Comparison of ENCODE assay signal across 11 cellular contexts in genomic region chr3:127001486-127002194, GRCh38. TPM values are rescaled to one million over a fixed set of nuclear protein-coding genes. Genes with fewer than 3 reads are reported as not detected.
DNase-seq lines count a peak whose midpoint lies in the region; ATAC-seq, FAIRE-seq and TF ChIP-seq lines count a peak whose summit lies in the region.
"Had no signal": no experiment of that assay in that cellular context is flagged by ENCODE, and none has a peak within 500 bp of the region (broad histone marks: within the 10 kb centered on the region; RNA-seq: fewer than 3 reads in every experiment).

No MANE protein-coding gene starts in this region.

- 66% methylated on average over 21 of the region's 23 CpGs for WGBS in mesenchymal stem cell
- 93% methylated on average over 23 of the region's 23 CpGs for WGBS in thymus

- H3K4me1 ChIP-seq in mesenchymal stem cell (ENCODE audit: control insufficient read depth, insufficient read depth, low read depth, low read length) (peaks cover 62% of the 10 kb centered on the region), thymus (ENCODE audit: control insufficient read depth, insufficient read depth, low read length) (no peaks in the 10 kb centered on the region), mucosa of descending colon (ENCODE audit: low read depth) (peaks cover 7% of the 10 kb centered on the region)

- ATAC-seq in GM21526 (IDR thresholded peaks at IDR 0.05; ENCODE audit: low FRiP score, unreplicated experiment) (no peak), mucosa of descending colon (no peak)

- peak overlapping the region; percentile 20 for H3K4me2 ChIP-seq in mesenchymal stem cell (ENCODE audit: low read length, poor library complexity, severe bottlenecking)

- in situ Hi-C loops in brain microvascular endothelial cell (cut with HindIII; ENCODE audit: low pct_ligation_motif_present, low sequenced_read_pairs) = no loop called here

- peak overlapping the region; percentile 85 for H3K9ac ChIP-seq in mesenchymal stem cell (ENCODE audit: low read length)

- H2BK5ac ChIP-seq in mesenchymal stem cell (ENCODE audit: low read depth, low read length, poor library complexity, severe bottlenecking) = peak overlapping the region; percentile 21

- no peak overlapping the region for H3K4me3 ChIP-seq in brain microvascular endothelial cell (ENCODE audit: low read depth, low read length)
- H3K4me3 ChIP-seq in mesenchymal stem cell (ENCODE audit: insufficient read depth in 1 of 2, low read depth in 1 of 2, low read length in 2 of 2) = peak overlapping the region in 1 of 2 experiments; percentile 11
- H3K4me3 ChIP-seq in thymus (ENCODE audit: low read length) = no peak overlapping the region
- H3K4me3 ChIP-seq in mucosa of descending colon = no peak overlapping the region

- no peaks in the 10 kb centered on the region for H3K36me3 Mint-ChIP-seq in activated T-helper 1 cell treated with anti-CD3 and anti-CD28 coated beads, Interleukin-12 subunit alpha, Interleukin-12 subunit beta, Interleukin-2, Interleukin-4 antibody, amounts not matched to agents 30 ng/mL and 10 ng/mL and 1 ng/mL, durations not matched to agents 14 hours and 24 hours and 36 hours (ENCODE audit: low read depth)

- peak overlapping the region in 1 of 2 experiments; percentile 95 for H3K14ac ChIP-seq in mesenchymal stem cell (ENCODE audit: low read length in 2 of 2)

- peak overlapping the region; percentile 94 for H2BK120ac ChIP-seq in mesenchymal stem cell (ENCODE audit: low read depth, low read length)

- peak; percentile 28 for FAIRE-seq in HTR-8/SVneo (lab: Jason Lieb, UNC)

- no peaks in the 10 kb centered on the region for H3K9me3 Mint-ChIP-seq in activated T-helper 1 cell treated with anti-CD3 and anti-CD28 coated beads, Interleukin-12 subunit alpha, Interleukin-12 subunit beta, Interleukin-2, Interleukin-4 antibody, amounts not matched to agents 30 ng/mL and 10 ng/mL and 1 ng/mL, durations not matched to agents 14 hours and 24 hours and 36 hours

- peaks cover 27% of the 10 kb centered on the region for H3K79me1 ChIP-seq in mesenchymal stem cell (replicated peaks; ENCODE audit: low read length, poor library complexity, severe bottlenecking)

- no peak for TF ChIP-seq CTCF in brain microvascular endothelial cell (IDR thresholded peaks at IDR 0.05; ENCODE audit: low read depth, low read length, missing control alignments)
- TF ChIP-seq CTCF in mucosa of descending colon (IDR thresholded peaks at IDR 0.05) = no peak

- H3K9me3 ChIP-seq in mesenchymal stem cell (ENCODE audit: control insufficient read depth, low read length) (no peaks in the 10 kb centered on the region), thymus (ENCODE audit: control insufficient read depth) (no peaks in the 10 kb centered on the region), mucosa of descending colon (no peaks in the 10 kb centered on the region)

- H3K4me3 Mint-ChIP-seq in activated T-helper 1 cell treated with anti-CD3 and anti-CD28 coated beads, Interleukin-12 subunit alpha, Interleukin-12 subunit beta, Interleukin-2, Interleukin-4 antibody, amounts not matched to agents 30 ng/mL and 10 ng/mL and 1 ng/mL, durations not matched to agents 14 hours and 24 hours and 36 hours = no peak overlapping the region

- H3K27ac Mint-ChIP-seq in activated T-helper 1 cell treated with anti-CD3 and anti-CD28 coated beads, Interleukin-12 subunit alpha, Interleukin-12 subunit beta, Interleukin-2, Interleukin-4 antibody, amounts not matched to agents 30 ng/mL and 10 ng/mL and 1 ng/mL, durations not matched to agents 14 hours and 24 hours and 36 hours = no peak overlapping the region

- peak overlapping the region; percentile 99 for H4K91ac ChIP-seq in mesenchymal stem cell (ENCODE audit: low read length)

- no peak overlapping the region for H2AFZ ChIP-seq in mesenchymal stem cell (ENCODE audit: low read depth, low read length)

- H3K4me1 Mint-ChIP-seq in activated T-helper 1 cell treated with anti-CD3 and anti-CD28 coated beads, Interleukin-12 subunit alpha, Interleukin-12 subunit beta, Interleukin-2, Interleukin-4 antibody, amounts not matched to agents 30 ng/mL and 10 ng/mL and 1 ng/mL, durations not matched to agents 14 hours and 24 hours and 36 hours (ENCODE audit: low read depth) = no peaks in the 10 kb centered on the region

- H2BK12ac ChIP-seq in mesenchymal stem cell (ENCODE audit: low read length in 2 of 2) = peak overlapping the region; percentile 81 to 97

- DNase-seq in HTR-8/SVneo (ENCODE audit: insufficient read length, low spot score) (no peak), brain microvascular endothelial cell (no peak), mesenchymal stem cell (no peak), NCI-H1436 (lab: John Stamatoyannopoulos, UW) (no peak), mucosa of descending colon (no peak)
- DNase-seq in activated T-helper 1 cell treated with anti-CD3 and anti-CD28 coated beads, Interleukin-12 subunit alpha, Interleukin-12 subunit beta, Interleukin-2, Interleukin-4 antibody, amounts not matched to agents 30 ng/mL and 10 ng/mL and 1 ng/mL, durations not matched to agents 14 hours and 24 hours and 36 hours (ENCODE audit: low spot score) = no peak
- DNase-seq: activated CD4-positive, alpha-beta T cell treated with anti-CD3 and anti-CD28 coated beads for 1 hour; activated effector memory CD4-positive, alpha-beta T cell treated with anti-CD3 and anti-CD28 coated beads, Interleukin-2, amount 50 U/mL, for 16 hours; stimulated activated CD4-positive, alpha-beta T cell treated with anti-CD3 and anti-CD28 coated beads, Interleukin-4, amount 100 ng/mL, for 1 hour had no signal

- no peaks in the 10 kb centered on the region for H3K27me3 ChIP-seq in brain microvascular endothelial cell (replicated peaks)
- no peaks in the 10 kb centered on the region for H3K27me3 ChIP-seq in mesenchymal stem cell (ENCODE audit: control insufficient read depth in 1 of 2, insufficient read depth in 1 of 2, low read length in 2 of 2)
- no peaks in the 10 kb centered on the region for H3K27me3 ChIP-seq in thymus (ENCODE audit: control insufficient read depth, insufficient read depth)

- no peak overlapping the region for H3K23ac ChIP-seq in mesenchymal stem cell (ENCODE audit: low read length in 2 of 2)

- peak overlapping the region; percentile 96 for H2AK5ac ChIP-seq in mesenchymal stem cell (ENCODE audit: low read length, severe bottlenecking)

- intact Hi-C loops in mucosa of descending colon (cut with DNase I, micrococcal nuclease) = no loop called here
- intact Hi-C loops in activated T-helper 1 cell treated with anti-CD3 and anti-CD28 coated beads, Interleukin-12 subunit alpha, Interleukin-12 subunit beta, Interleukin-2, Interleukin-4 antibody, amounts not matched to agents 30 ng/mL and 10 ng/mL and 1 ng/mL, durations not matched to agents 14 hours and 24 hours and 36 hours (cut with micrococcal nuclease) = no loop called here

- peak overlapping the region; percentile 99 for H4K8ac ChIP-seq in mesenchymal stem cell (ENCODE audit: low read length)

- peak overlapping the region; percentile 72 to 95 for H3K18ac ChIP-seq in mesenchymal stem cell (ENCODE audit: low read depth in 1 of 2, low read length in 2 of 2)

- no peaks in the 10 kb centered on the region for H3K27me3 Mint-ChIP-seq in activated T-helper 1 cell treated with anti-CD3 and anti-CD28 coated beads, Interleukin-12 subunit alpha, Interleukin-12 subunit beta, Interleukin-2, Interleukin-4 antibody, amounts not matched to agents 30 ng/mL and 10 ng/mL and 1 ng/mL, durations not matched to agents 14 hours and 24 hours and 36 hours (ENCODE audit: insufficient read depth)

- H3K27ac ChIP-seq in brain microvascular endothelial cell (peak overlapping the region; percentile 70), mesenchymal stem cell (ENCODE audit: low read length, poor library complexity, severe bottlenecking) (peak overlapping the region; percentile 78), thymus (ENCODE audit: low read depth) (peak overlapping the region; percentile 46)

- H3K4ac ChIP-seq in mesenchymal stem cell (ENCODE audit: low read depth in 1 of 2, low read length in 2 of 2) = peak overlapping the region; percentile 94 to 97

- H2BK15ac ChIP-seq in mesenchymal stem cell (ENCODE audit: low read depth, poor library complexity, severe bottlenecking) = peak overlapping the region; percentile 66

- H3K36me3 ChIP-seq in brain microvascular endothelial cell (replicated peaks) (peaks cover 3% of the 10 kb centered on the region), mesenchymal stem cell (ENCODE audit: control insufficient read depth in 1 of 2, insufficient read depth in 2 of 2, low read depth in 1 of 2, low read length in 2 of 2) (peaks cover 12 to 56% of the 10 kb centered on the region in 2 experiments), thymus (ENCODE audit: control insufficient read depth, insufficient read depth) (peaks cover 5% of the 10 kb centered on the region), mucosa of descending colon (ENCODE audit: low read depth) (no peaks in the 10 kb centered on the region)

RNA-seq across cellular contexts. Expression of gene PLXNA1, which starts 18.7 kb away (rescaled TPM):
- polyA plus RNA-seq in mesenchymal stem cell (2013, experiment 1 of 2) = 51.0 TPM
- polyA plus RNA-seq in mesenchymal stem cell (2013, experiment 2 of 2) = 49.9 TPM
- polyA plus RNA-seq in thymus = 9.6 TPM
- 10 to 100 TPM; 11.8 to 19.3 (median 12.7) TPM for total RNA-seq in mucosa of descending colon
- 22.1 and 25.5 TPM in 2 replicates for total RNA-seq in activated T-helper 1 cell treated with anti-CD3 and anti-CD28 coated beads, Interleukin-12 subunit alpha, Interleukin-12 subunit beta, Interleukin-2, Interleukin-4 antibody, amounts not matched to agents 30 ng/mL and 10 ng/mL and 1 ng/mL, durations not matched to agents 14 hours and 24 hours and 36 hours
